In genomic region chr1:161421456-161421855, GRCh38 we compare ENCODE assay signal across 1 cellular context.
TF ChIP-seq lines count a peak whose summit lies in the region.

No MANE protein-coding gene starts in this region.

TF ChIP-seq in GM23338, 12 proteins besides CTCF, POLR2A, EP300 and RAD21 (continued from another document):
- no peak for TF ChIP-seq ZNF462 (CRISPR knock-in tag; IDR thresholded peaks at IDR 0.05)
- no peak for TF ChIP-seq ZNF114 (CRISPR knock-in tag; IDR thresholded peaks at IDR 0.05)
- no peak for TF ChIP-seq REST (IDR thresholded peaks at IDR 0.05; ENCODE audit: unreplicated experiment)
- TF ChIP-seq ZNF331 (CRISPR knock-in tag; IDR thresholded peaks at IDR 0.05; ENCODE audit: low read depth): no peak
- no peak for TF ChIP-seq NANOG (IDR thresholded peaks at IDR 0.05; ENCODE audit: borderline replicate concordance)
- TF ChIP-seq EZH2 (IDR thresholded peaks at IDR 0.05; ENCODE audit: low read depth, unreplicated experiment): no peak
- no peak for TF ChIP-seq CREB1 (CRISPR knock-in tag; IDR thresholded peaks at IDR 0.05; ENCODE audit: low read depth)
- no peak for TF ChIP-seq JUNB (IDR thresholded peaks at IDR 0.05; ENCODE audit: unreplicated experiment)
- TF ChIP-seq EZH2phosphoT487 (IDR thresholded peaks at IDR 0.05; ENCODE audit: unreplicated experiment): no peak
- TF ChIP-seq STAT1 (IDR thresholded peaks at IDR 0.05; ENCODE audit: unreplicated experiment): no peak
